ENCODE assay signal across 9 cellular contexts in genomic region chr2:190511104-190511503, GRCh38. TPM values are rescaled to one million over a fixed set of nuclear protein-coding genes. Genes with fewer than 3 reads are reported as not detected.
DNase-seq lines count a peak whose midpoint lies in the region; ATAC-seq and TF ChIP-seq lines count a peak whose summit lies in the region.
"Had no signal": no experiment of that assay in that cellular context is flagged by ENCODE, and none has a peak within 500 bp of the region (broad histone marks: within the 10 kb centered on the region; RNA-seq: fewer than 3 reads in every experiment).

No MANE protein-coding gene starts in this region.

- no peak overlapping the region for H3K27ac ChIP-seq in PC-3 (ENCODE audit: low read length)
- H3K27ac ChIP-seq in esophagus squamous epithelium = no peak overlapping the region
- no peak overlapping the region for H3K27ac ChIP-seq in thyroid gland

- BruUV-seq in PC-3 (replicated peaks; lab: Mats Ljungman, UMichigan) = no TSS peak

- no peaks in the 10 kb centered on the region for H3K9me3 Mint-ChIP-seq in activated naive CD4-positive, alpha-beta T cell treated with anti-CD3 and anti-CD28 coated beads, Interleukin-2, amount 10 ng/mL, durations not matched to agents 7 days and 5 days
- H3K9me3 Mint-ChIP-seq: naive thymus-derived CD8-positive, alpha-beta T cell had no signal

- H3K4me3 Mint-ChIP-seq in activated naive CD4-positive, alpha-beta T cell treated with anti-CD3 and anti-CD28 coated beads, Interleukin-2, amount 10 ng/mL, durations not matched to agents 7 days and 5 days = no peak overlapping the region
- H3K4me3 Mint-ChIP-seq: naive thymus-derived CD8-positive, alpha-beta T cell had no signal

- H3K9me3 ChIP-seq in PC-3 (ENCODE audit: low read length) (no peaks in the 10 kb centered on the region), esophagus squamous epithelium (no peaks in the 10 kb centered on the region), thyroid gland (no peaks in the 10 kb centered on the region)

- H3K4me1 ChIP-seq in PC-3 (ENCODE audit: insufficient read depth, low read length) = no peaks in the 10 kb centered on the region
- H3K4me1 ChIP-seq in esophagus squamous epithelium = no peaks in the 10 kb centered on the region
- H3K4me1 ChIP-seq in thyroid gland = peaks cover 11 to 14% of the 10 kb centered on the region in 2 donors

- DNase-seq in NCI-H345 (lab: John Stamatoyannopoulos, UW) (peak; percentile 8), NCI-H345 treated with DMSO at 0.1 percent for 48 hours (lab: John Stamatoyannopoulos, UW; ENCODE audit: unreplicated experiment) (no peak), PC-3 (peak; percentile 61), esophagus squamous epithelium (lab: John Stamatoyannopoulos, UW) (no peak), thyroid gland (no peak), middle frontal gyrus (ENCODE audit: extremely low spot score, low spot score) (no peak)
- no peak for DNase-seq in activated naive CD4-positive, alpha-beta T cell treated with anti-CD3 and anti-CD28 coated beads, Interleukin-2, amount 10 ng/mL, durations not matched to agents 7 days and 5 days
- DNase-seq: naive thymus-derived CD8-positive, alpha-beta T cell had no signal

- ATAC-seq in PC-3 (peak; percentile 59), GM21528 (IDR thresholded peaks at IDR 0.05; ENCODE audit: low FRiP score, unreplicated experiment) (no peak)
- ATAC-seq: naive thymus-derived CD8-positive, alpha-beta T cell had no signal

- H3K27me3 ChIP-seq in PC-3 (ENCODE audit: low read length) (no peaks in the 10 kb centered on the region), esophagus squamous epithelium (no peaks in the 10 kb centered on the region), thyroid gland (no peaks in the 10 kb centered on the region)

- H3K4me3 ChIP-seq in PC-3 (ENCODE audit: low read length) = no peak overlapping the region
- H3K4me3 ChIP-seq in esophagus squamous epithelium = no peak overlapping the region
- no peak overlapping the region for H3K4me3 ChIP-seq in thyroid gland (replicated peaks in 1 of 3)

- H4K20me1 ChIP-seq in PC-3 (ENCODE audit: low read length) = no peaks in the 10 kb centered on the region

- 63 to 64% methylated on average over 2 of the region's 2 CpGs for WGBS in esophagus squamous epithelium, 2 donors
- 61 to 63% methylated on average over 2 of the region's 2 CpGs for WGBS in thyroid gland, 2 donors

- no peaks in the 10 kb centered on the region for H3K27me3 Mint-ChIP-seq in activated naive CD4-positive, alpha-beta T cell treated with anti-CD3 and anti-CD28 coated beads, Interleukin-2, amount 10 ng/mL, durations not matched to agents 7 days and 5 days
- H3K27me3 Mint-ChIP-seq: naive thymus-derived CD8-positive, alpha-beta T cell had no signal

- no peak overlapping the region for H3K4me2 ChIP-seq in PC-3 (ENCODE audit: low read length)

- no peaks in the 10 kb centered on the region; the same call in none of the 2 replicates for H3K36me3 ChIP-seq in PC-3 (ENCODE audit: low read depth, low read length)
- H3K36me3 ChIP-seq in esophagus squamous epithelium = peaks cover 0 to 33% (median 0%) of the 10 kb centered on the region in 3 donors
- H3K36me3 ChIP-seq in thyroid gland = no peaks in the 10 kb centered on the region

- TF ChIP-seq POLR2A in esophagus squamous epithelium (IDR thresholded peaks at IDR 0.05) (no peak), thyroid gland (IDR thresholded peaks at IDR 0.05) (no peak)

- CTCF ChIA-PET in PC-3 (lab: Charles Lee) = interaction anchor here (0.5 kb wide), 1 partner anchor 243 kb away, joined by 3 read pairs; no protein-coding TSS in a partner anchor
- CTCF ChIA-PET in activated naive CD4-positive, alpha-beta T cell treated with anti-CD3 and anti-CD28 coated beads, Interleukin-2, amount 10 ng/mL, durations not matched to agents 7 days and 5 days (lab: Charles Lee) = interaction anchor here (0.7 to 0.9 kb wide), 3 partner anchors 20 to 121 kb away, joined by 3 to 4 read pairs (median 3); no protein-coding TSS in a partner anchor

- H3K36me3 Mint-ChIP-seq in activated naive CD4-positive, alpha-beta T cell treated with anti-CD3 and anti-CD28 coated beads, Interleukin-2, amount 10 ng/mL, durations not matched to agents 7 days and 5 days = peaks cover 47% of the 10 kb centered on the region

- H3K9ac ChIP-seq in PC-3 (ENCODE audit: low read length) = no peak overlapping the region

- TF ChIP-seq CTCF in PC-3 (conservative IDR thresholded peaks at IDR 0.05; ENCODE audit: low read depth, low read length) (peak; percentile 82), esophagus squamous epithelium (IDR thresholded peaks at IDR 0.05) (peak in 5 of 6 experiments; percentile 21 to 55 (median 32)), thyroid gland (IDR thresholded peaks at IDR 0.05) (peak in 4 of 6 experiments; percentile 53 to 77 (median 65))

- intact Hi-C loops in PC-3 (cut with micrococcal nuclease) (loop anchor here (1.0 to 5.0 kb wide), 6 partner anchors 128 to 424 kb away; partner anchors contain the start of gene NAB1), esophagus squamous epithelium (cut with DNase I) (no loop called here), thyroid gland (cut with DNase I) (no loop called here)

- no peak overlapping the region for H3K27ac Mint-ChIP-seq in activated naive CD4-positive, alpha-beta T cell treated with anti-CD3 and anti-CD28 coated beads, Interleukin-2, amount 10 ng/mL, durations not matched to agents 7 days and 5 days

- no peaks in the 10 kb centered on the region for H3K79me2 ChIP-seq in PC-3 (ENCODE audit: low read length)

- POLR2A ChIA-PET in PC-3 (lab: Charles Lee; ENCODE audit: unreplicated experiment) = no interaction called here

- peaks cover 19% of the 10 kb centered on the region for H3K4me1 Mint-ChIP-seq in activated naive CD4-positive, alpha-beta T cell treated with anti-CD3 and anti-CD28 coated beads, Interleukin-2, amount 10 ng/mL, durations not matched to agents 7 days and 5 days

- H3K9me2 ChIP-seq in PC-3 (replicated peaks; ENCODE audit: low read length) = no peaks in the 10 kb centered on the region

- H3F3A ChIP-seq in PC-3 (ENCODE audit: low read length, unreplicated experiment) = no peaks in the 10 kb centered on the region

- H2AFZ ChIP-seq in PC-3 (ENCODE audit: low read length) = no peak overlapping the region

RNA-seq across cellular contexts. Expression of gene NEMP2, which starts 23.4 kb away (rescaled TPM):
- total RNA-seq in PC-3 (2014; rRNA removed) (2.5 and 3.8 TPM in 2 replicates), esophagus squamous epithelium (1 to 10 TPM; 1.0 to 2.7 (median 2.0) TPM), thyroid gland (1 to 10 TPM; 5.6 to 9.0 (median 7.3) TPM)

Comparison
In these comparisons a context has a peak if more than half of its experiments do, and no peak if none do; other contexts are left out.
1. DNase-seq: peak in NCI-H345 (single experiment) and PC-3 (single experiment); none in NCI-H345 treated with DMSO at 0.1 percent for 48 hours (single experiment), esophagus squamous epithelium (single experiment), thyroid gland (0 of 2), activated naive CD4-positive, alpha-beta T cell treated with anti-CD3 and anti-CD28 coated beads, Interleukin-2, amount 10 ng/mL, durations not matched to agents 7 days and 5 days (single experiment) and middle frontal gyrus (single experiment).
2. CTCF ChIP-seq: peak in every context shown above with its lines; median percentile 82 in PC-3; 65 in thyroid gland; 32 in esophagus squamous epithelium.